Comparison of ENCODE assay signal across 16 cellular contexts in the genomic region with DNA sequence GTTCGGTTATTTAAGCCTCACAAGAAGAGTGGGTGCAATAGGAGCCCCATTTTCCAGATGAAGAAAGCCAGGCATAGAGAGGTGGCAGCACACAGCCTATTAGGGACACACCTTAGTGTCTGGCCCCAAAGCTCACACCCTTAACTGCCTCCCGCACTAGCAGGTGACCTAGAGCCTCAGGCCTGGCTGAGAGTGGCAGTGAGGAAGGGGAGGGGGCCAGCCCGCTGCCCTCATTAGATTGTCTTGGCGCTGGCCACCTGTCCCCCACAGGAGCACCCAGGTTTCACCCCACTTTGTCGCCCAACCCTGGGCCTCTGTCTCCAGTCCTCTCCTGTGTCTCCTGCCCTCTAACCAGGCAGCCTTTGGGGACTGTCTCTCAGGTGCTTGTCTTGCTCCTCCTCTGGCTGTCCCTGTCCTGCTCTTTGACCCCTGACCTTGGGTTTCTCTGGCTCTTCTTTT. TPM values are rescaled to one million over a fixed set of nuclear protein-coding genes. Genes with fewer than 3 reads are reported as not detected.
A peak's percentile ranks its signal among the peaks of the same experiment; 100 is the strongest.
DNase-seq lines count a peak whose midpoint lies in the region; ATAC-seq and TF ChIP-seq lines count a peak whose summit lies in the region.
"Had no signal": no experiment of that assay in that cellular context is flagged by ENCODE, and none has a peak within 500 bp of the region (broad histone marks: within the 10 kb centered on the region; RNA-seq: fewer than 3 reads in every experiment).

No MANE protein-coding gene starts in this region.

- H2BK120ac ChIP-seq in neuronal stem cell (ENCODE audit: low read depth, low read length), result no peak overlapping the region

- intact Hi-C loops in activated CD4-positive, alpha-beta T cell treated with anti-CD3 and anti-CD28 coated beads for 36 hours (cut with DNase I, micrococcal nuclease), result no loop called here
- intact Hi-C loops in natural killer cell (cut with micrococcal nuclease), result no loop called here

- H2AFZ ChIP-seq in neuronal stem cell (ENCODE audit: low read length), result peak overlapping the region; percentile 72

- POLR2A ChIA-PET in activated CD4-positive, alpha-beta T cell treated with anti-CD3 and anti-CD28 coated beads for 36 hours (lab: Charles Lee), result interaction anchor here (0.6 kb wide), 1 partner anchor 1011 kb away, joined by 9 read pairs; no protein-coding TSS in a partner anchor

- H3K14ac ChIP-seq in neuronal stem cell (ENCODE audit: low read length), result no peak overlapping the region

- no peak overlapping the region for H3K4me2 ChIP-seq in neuronal stem cell (ENCODE audit: insufficient read depth, low read length, poor library complexity, severe bottlenecking)

- H3K27ac ChIP-seq in KOPT-K1 (ENCODE audit: low read depth, low read length, poor library complexity, severe bottlenecking) (peak overlapping the region; percentile 41), neuronal stem cell (replicated peaks; ENCODE audit: low read length) (no peak overlapping the region), Peyer's patch (peak overlapping the region in 2 of 4 donors; percentile 22 to 38)
- H3K27ac ChIP-seq: tibial artery had no signal

- ATAC-seq in activated CD4-positive, alpha-beta T cell treated with anti-CD3 and anti-CD28 coated beads for 36 hours, result no peak
- ATAC-seq in natural killer cell, result no peak

- H3K18ac ChIP-seq in neuronal stem cell (ENCODE audit: low read length), result no peak overlapping the region

- no peak overlapping the region for H3K23ac ChIP-seq in neuronal stem cell (ENCODE audit: low read depth, low read length, poor library complexity)

- no peak overlapping the region for H2BK12ac ChIP-seq in neuronal stem cell (ENCODE audit: low read length)

- no peak overlapping the region for H4K8ac ChIP-seq in neuronal stem cell (ENCODE audit: low read depth, low read length)

- no peak overlapping the region for H3K4ac ChIP-seq in neuronal stem cell (ENCODE audit: low read length)

- H3K4me3 Mint-ChIP-seq in endothelial cell (ENCODE audit: unreplicated experiment), result no peak overlapping the region
- no peak overlapping the region for H3K4me3 Mint-ChIP-seq in activated CD4-positive, alpha-beta T cell treated with anti-CD3 and anti-CD28 coated beads for 36 hours
- H3K4me3 Mint-ChIP-seq in natural killer cell, result no peak overlapping the region
- H3K4me3 Mint-ChIP-seq: activated CD4-positive, alpha-beta T cell treated with anti-CD3 and anti-CD28 coated beads, Interleukin-2, amount 10 ng/mL, durations not matched to agents 7 days and 5 days; stimulated activated memory B cell treated with anti-CD40 and anti-IgM and Interleukin-4, amounts not matched to agents 10 μg/mL and 1 μg/mL and 100 μg/mL, for 72 hours; T-cell had no signal

- no peak overlapping the region for H2BK5ac ChIP-seq in neuronal stem cell (ENCODE audit: low read length)

- no peak overlapping the region for H4K91ac ChIP-seq in neuronal stem cell (ENCODE audit: low read depth, low read length, poor library complexity)

- H3K9me3 Mint-ChIP-seq in endothelial cell (ENCODE audit: unreplicated experiment) (no peaks in the 10 kb centered on the region), natural killer cell (no peaks in the 10 kb centered on the region)
- no peaks in the 10 kb centered on the region for H3K9me3 Mint-ChIP-seq in activated CD4-positive, alpha-beta T cell treated with anti-CD3 and anti-CD28 coated beads for 36 hours (ENCODE audit: low read depth)
- H3K9me3 Mint-ChIP-seq: activated CD4-positive, alpha-beta T cell treated with anti-CD3 and anti-CD28 coated beads, Interleukin-2, amount 10 ng/mL, durations not matched to agents 7 days and 5 days; stimulated activated memory B cell treated with anti-CD40 and anti-IgM and Interleukin-4, amounts not matched to agents 10 μg/mL and 1 μg/mL and 100 μg/mL, for 72 hours; T-cell had no signal

- H3K27me3 Mint-ChIP-seq in endothelial cell (ENCODE audit: unreplicated experiment) (peaks cover 14% of the 10 kb centered on the region), natural killer cell (ENCODE audit: low read depth in 2 of 2) (no peaks in the 10 kb centered on the region)
- no peaks in the 10 kb centered on the region for H3K27me3 Mint-ChIP-seq in activated CD4-positive, alpha-beta T cell treated with anti-CD3 and anti-CD28 coated beads for 36 hours
- H3K27me3 Mint-ChIP-seq: stimulated activated memory B cell treated with anti-CD40 and anti-IgM and Interleukin-4, amounts not matched to agents 10 μg/mL and 1 μg/mL and 100 μg/mL, for 72 hours; T-cell had no signal

- H3K4me3 ChIP-seq in neuronal stem cell (ENCODE audit: low read length in 2 of 2) (no peak overlapping the region), Peyer's patch (no peak overlapping the region)
- H3K4me3 ChIP-seq: tibial artery had no signal

- no peaks in the 10 kb centered on the region for H3K79me1 ChIP-seq in neuronal stem cell (ENCODE audit: low read depth, low read length)

- H3K4me1 ChIP-seq in neuronal stem cell (ENCODE audit: control insufficient read depth in 2 of 2, insufficient read depth in 1 of 2, low read depth in 1 of 2, low read length in 2 of 2) (peaks cover 23 to 60% of the 10 kb centered on the region in 2 donors), Peyer's patch (peaks cover 0 to 16% (median 1%) of the 10 kb centered on the region in 4 donors)

- H3K4me1 Mint-ChIP-seq in endothelial cell (ENCODE audit: unreplicated experiment) (peaks cover 14% of the 10 kb centered on the region), natural killer cell (peaks cover 0 to 17% of the 10 kb centered on the region in 2 donors)
- H3K4me1 Mint-ChIP-seq in activated CD4-positive, alpha-beta T cell treated with anti-CD3 and anti-CD28 coated beads for 36 hours, result no peaks in the 10 kb centered on the region
- H3K4me1 Mint-ChIP-seq: stimulated activated memory B cell treated with anti-CD40 and anti-IgM and Interleukin-4, amounts not matched to agents 10 μg/mL and 1 μg/mL and 100 μg/mL, for 72 hours had no signal

- no peak overlapping the region for H2AK5ac ChIP-seq in neuronal stem cell (ENCODE audit: low read depth, low read length)

- H3K27ac Mint-ChIP-seq in endothelial cell (ENCODE audit: unreplicated experiment), result peak overlapping the region; percentile 74
- H3K27ac Mint-ChIP-seq in activated CD4-positive, alpha-beta T cell treated with anti-CD3 and anti-CD28 coated beads for 36 hours, result no peak overlapping the region
- peak overlapping the region in 1 of 2 donors; percentile 33 for H3K27ac Mint-ChIP-seq in natural killer cell
- H3K27ac Mint-ChIP-seq: stimulated activated memory B cell treated with anti-CD40 and anti-IgM and Interleukin-4, amounts not matched to agents 10 μg/mL and 1 μg/mL and 100 μg/mL, for 72 hours; T-cell had no signal

- peaks cover 4% of the 10 kb centered on the region for H3K36me3 Mint-ChIP-seq in endothelial cell (ENCODE audit: low read depth, unreplicated experiment)
- no peaks in the 10 kb centered on the region for H3K36me3 Mint-ChIP-seq in activated CD4-positive, alpha-beta T cell treated with anti-CD3 and anti-CD28 coated beads for 36 hours (ENCODE audit: low read depth)
- H3K36me3 Mint-ChIP-seq in natural killer cell, result no peaks in the 10 kb centered on the region
- H3K36me3 Mint-ChIP-seq: stimulated activated memory B cell treated with anti-CD40 and anti-IgM and Interleukin-4, amounts not matched to agents 10 μg/mL and 1 μg/mL and 100 μg/mL, for 72 hours; T-cell had no signal

- CTCF ChIA-PET in activated CD4-positive, alpha-beta T cell treated with anti-CD3 and anti-CD28 coated beads for 36 hours (lab: Charles Lee), result interaction anchor here (0.6 to 1.0 kb wide), 2 partner anchors 11 to 18 kb away, joined by 3 read pairs; no protein-coding TSS in a partner anchor

- no peaks in the 10 kb centered on the region for H3K36me3 ChIP-seq in KOPT-K1 (ENCODE audit: insufficient read depth, low read length)
- H3K36me3 ChIP-seq in neuronal stem cell (replicated peaks in 1 of 2; ENCODE audit: control insufficient read depth in 2 of 2, insufficient read depth in 2 of 2, low read length in 2 of 2), result no peaks in the 10 kb centered on the region
- H3K36me3 ChIP-seq in Peyer's patch, result no peaks in the 10 kb centered on the region
- H3K36me3 ChIP-seq: tibial artery had no signal

- H3K9ac ChIP-seq in neuronal stem cell (ENCODE audit: low read depth, low read length, poor library complexity), result no peak overlapping the region

- DNase-seq in D341Med (ENCODE audit: low spot score), result peak; percentile 13
- DNase-seq in endothelial cell (ENCODE audit: low spot score), result no peak
- DNase-seq in neuronal stem cell (ENCODE audit: low spot score), result no peak
- DNase-seq in activated CD4-positive, alpha-beta T cell treated with anti-CD3 and anti-CD28 coated beads for 36 hours, result no peak
- no peak for DNase-seq in natural killer cell
- no peak for DNase-seq in Peyer's patch
- DNase-seq: AML-193, Calu3, hippocampal formation, NCI-H510A treated with DMSO at 0.1 percent for 48 hours, SHP77 treated with DMSO at 0.1 percent for 48 hours had no signal

- WGBS in neuronal stem cell (ENCODE audit: extremely low coverage in 2 of 2, insufficient read length in 2 of 2, insufficient replicate concordance in 1 of 2), 2 donors, result no CpG with 5 or more reads among the region's 5 CpGs

- H3K9me3 ChIP-seq in KOPT-K1 (ENCODE audit: insufficient read depth, low read length, poor library complexity, severe bottlenecking), result no peaks in the 10 kb centered on the region
- peaks cover 0 to 2% of the 10 kb centered on the region in 2 donors for H3K9me3 ChIP-seq in neuronal stem cell (replicated peaks in 1 of 2; ENCODE audit: control insufficient read depth in 2 of 2, insufficient read depth in 1 of 2, low read depth in 1 of 2, low read length in 2 of 2)
- no peaks in the 10 kb centered on the region for H3K9me3 ChIP-seq in Peyer's patch
- H3K9me3 ChIP-seq: tibial artery had no signal

- no peak overlapping the region for H2BK15ac ChIP-seq in neuronal stem cell (ENCODE audit: low read length)

- no peak for TF ChIP-seq POLR2A in Peyer's patch (IDR thresholded peaks at IDR 0.05)

- TF ChIP-seq CTCF in endothelial cell (IDR thresholded peaks at IDR 0.05; ENCODE audit: unreplicated experiment) (no peak), natural killer cell (IDR thresholded peaks at IDR 0.05) (no peak), Peyer's patch (IDR thresholded peaks at IDR 0.05) (no peak)

- H3K27me3 ChIP-seq in neuronal stem cell (ENCODE audit: control insufficient read depth in 3 of 3, insufficient read depth in 3 of 3, low read depth in 1 of 3, low read length in 3 of 3) (no peaks in the 10 kb centered on the region), Peyer's patch (no peaks in the 10 kb centered on the region)
- H3K27me3 ChIP-seq: tibial artery had no signal

RNA-seq across cellular contexts. Expression of a gene that starts 18.5 kb away (rescaled TPM):
- total RNA-seq in endothelial cell (ENCODE audit: unreplicated experiment) (6.5 TPM), natural killer cell (under 1 TPM in 2 of 3 donors, not detected in 1; 0.33 to 0.34 TPM), Peyer's patch (10 to 100 TPM in 2 of 4 donors, 1 to 10 TPM in 2; 7.3 to 28.1 (median 10.8) TPM)
- polyA plus RNA-seq in neuronal stem cell (2013, experiment 1 of 2), result 0.53 TPM
- 0.69 TPM for polyA plus RNA-seq in neuronal stem cell (2013, experiment 2 of 2)
- under 1 TPM in 1 of 2 experiments, not detected in 1; 0.09 TPM for total RNA-seq in activated CD4-positive, alpha-beta T cell treated with anti-CD3 and anti-CD28 coated beads for 36 hours

RNA-seq across cellular contexts. Expression of a gene that starts 28.8 kb away (rescaled TPM):
- total RNA-seq in endothelial cell (ENCODE audit: unreplicated experiment) (31.8 TPM), natural killer cell (10 to 100 TPM; 22.2 to 45.1 (median 31.2) TPM), Peyer's patch (10 to 100 TPM; 32.3 to 38.6 (median 34.7) TPM)
- 27.5 TPM for polyA plus RNA-seq in neuronal stem cell (2013, experiment 1 of 2)
- polyA plus RNA-seq in neuronal stem cell (2013, experiment 2 of 2), result 27.3 TPM
- total RNA-seq in activated CD4-positive, alpha-beta T cell treated with anti-CD3 and anti-CD28 coated beads for 36 hours, result 10 to 100 TPM; 55.6 to 69.8 TPM

RNA-seq across cellular contexts. Expression of a gene that starts 50.9 kb away (rescaled TPM):
- total RNA-seq in endothelial cell (ENCODE audit: unreplicated experiment), result 2.3 TPM
- 4.4 TPM for polyA plus RNA-seq in neuronal stem cell (2013, experiment 1 of 2)
- polyA plus RNA-seq in neuronal stem cell (2013, experiment 2 of 2), result 4.9 TPM
- 1 to 10 TPM; 5.6 to 6.0 TPM for total RNA-seq in activated CD4-positive, alpha-beta T cell treated with anti-CD3 and anti-CD28 coated beads for 36 hours
- total RNA-seq in natural killer cell, result 1 to 10 TPM; 1.9 to 7.9 (median 2.9) TPM
- total RNA-seq in Peyer's patch, result 10 to 100 TPM in 1 of 4 donors, 1 to 10 TPM in 3; 4.2 to 12.7 (median 6.7) TPM
